ENCODE assay signal across 12 cellular contexts in the genomic region with DNA sequence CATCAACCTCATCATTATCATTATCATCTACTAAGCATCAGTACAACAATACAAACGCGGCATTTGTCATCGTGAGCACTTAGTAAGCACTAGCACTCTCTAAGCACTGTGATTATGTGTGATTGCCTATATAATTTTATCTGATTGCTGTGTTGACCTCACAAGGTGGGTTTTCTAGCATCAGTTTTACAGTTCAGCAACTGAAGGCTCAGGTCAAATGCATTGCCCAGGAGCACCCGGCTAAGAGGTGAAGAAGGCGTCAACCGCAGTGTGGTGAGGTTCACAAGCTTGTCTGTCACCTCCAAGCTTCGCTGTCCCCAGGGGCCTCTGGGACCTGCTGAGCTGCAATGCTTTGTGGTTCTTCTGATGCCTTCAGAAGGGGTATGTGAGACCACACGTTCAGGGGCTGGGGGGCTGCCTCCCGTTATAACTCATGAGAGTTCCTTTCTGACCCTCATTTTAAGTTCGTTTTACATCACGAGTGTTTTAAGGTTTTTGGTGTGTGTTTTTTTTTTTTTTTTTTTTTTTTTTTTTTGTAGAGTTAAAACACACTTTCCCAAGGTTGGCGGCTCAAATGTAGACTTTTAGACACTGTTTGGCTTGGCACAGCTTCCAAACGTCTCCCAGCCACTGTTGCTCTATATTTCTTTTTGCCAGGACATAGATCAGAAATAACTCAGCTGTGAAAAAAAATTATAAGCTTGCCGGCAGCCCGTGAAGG. TPM values are rescaled to one million over a fixed set of nuclear protein-coding genes. Genes with fewer than 3 reads are reported as not detected.
DNase-seq lines count a peak whose midpoint lies in the region; ATAC-seq and TF ChIP-seq lines count a peak whose summit lies in the region.
"Had no signal": no experiment of that assay in that cellular context is flagged by ENCODE, and none has a peak within 500 bp of the region (broad histone marks: within the 10 kb centered on the region; RNA-seq: fewer than 3 reads in every experiment).

No MANE protein-coding gene starts in this region.

- H2AFZ ChIP-seq in osteoblast (ENCODE audit: low read length): no peak overlapping the region
- no peak overlapping the region for H2AFZ ChIP-seq in SK-N-SH (ENCODE audit: low read depth)

- H3K27me3 Mint-ChIP-seq in activated T-helper 1 cell treated with anti-CD3 and anti-CD28 coated beads, Interleukin-12 subunit alpha, Interleukin-12 subunit beta, Interleukin-2, Interleukin-4 antibody, amounts not matched to agents 30 ng/mL and 10 ng/mL and 1 ng/mL, durations not matched to agents 14 hours and 24 hours and 36 hours (ENCODE audit: insufficient read depth): peaks cover 40% of the 10 kb centered on the region

- no peaks in the 10 kb centered on the region for H4K20me1 ChIP-seq in osteoblast (ENCODE audit: insufficient read depth, low read length)
- H4K20me1 ChIP-seq in SK-N-SH (ENCODE audit: insufficient read depth): no peaks in the 10 kb centered on the region

- in situ Hi-C loops in KBM-7 (cut with MboI; ENCODE audit: low pct_unique_long_range_greater_than_20kb, low sequenced_read_pairs): no loop called here

- peaks cover 2% of the 10 kb centered on the region for H3K9me3 ChIP-seq in osteoblast (ENCODE audit: low read depth, low read length)
- no peaks in the 10 kb centered on the region for H3K9me3 ChIP-seq in SK-N-SH
- H3K9me3 ChIP-seq: prostate gland had no signal

- peaks cover 17% of the 10 kb centered on the region for H3K4me1 Mint-ChIP-seq in activated T-helper 1 cell treated with anti-CD3 and anti-CD28 coated beads, Interleukin-12 subunit alpha, Interleukin-12 subunit beta, Interleukin-2, Interleukin-4 antibody, amounts not matched to agents 30 ng/mL and 10 ng/mL and 1 ng/mL, durations not matched to agents 14 hours and 24 hours and 36 hours (ENCODE audit: low read depth)

- no peaks in the 10 kb centered on the region for H3K9me2 ChIP-seq in SK-N-SH

- no peaks in the 10 kb centered on the region for H3K9me3 Mint-ChIP-seq in activated T-helper 1 cell treated with anti-CD3 and anti-CD28 coated beads, Interleukin-12 subunit alpha, Interleukin-12 subunit beta, Interleukin-2, Interleukin-4 antibody, amounts not matched to agents 30 ng/mL and 10 ng/mL and 1 ng/mL, durations not matched to agents 14 hours and 24 hours and 36 hours

- CTCF ChIA-PET in SK-N-SH (lab: Yijun Ruan, JAX): no interaction called here

- ATAC-seq in GM18498 (IDR thresholded peaks at IDR 0.05; ENCODE audit: unreplicated experiment) (peak; percentile 62), HG02759 (IDR thresholded peaks at IDR 0.05; ENCODE audit: unreplicated experiment) (peak; percentile 70)

- H3K4me3 ChIP-seq in osteoblast (ENCODE audit: insufficient read depth, low read length): peak overlapping the region; percentile 8
- H3K4me3 ChIP-seq in SK-N-SH (ENCODE audit: low read depth in 2 of 2, low read length in 1 of 2): no peak overlapping the region
- H3K4me3 ChIP-seq: prostate gland had no signal

- no peak for TF ChIP-seq RAD21 in SK-N-SH (IDR thresholded peaks at IDR 0.05; ENCODE audit: low read length)

- H3F3A ChIP-seq in SK-N-SH (replicated peaks; ENCODE audit: insufficient read depth): no peaks in the 10 kb centered on the region

- POLR2A ChIA-PET in SK-N-SH (lab: Yijun Ruan, JAX): no interaction called here

- H3K4me1 ChIP-seq in osteoblast (ENCODE audit: insufficient read depth, low read length): peaks cover 27% of the 10 kb centered on the region
- no peaks in the 10 kb centered on the region for H3K4me1 ChIP-seq in SK-N-SH (ENCODE audit: control insufficient read depth in 1 of 2, insufficient read depth in 2 of 2, low read depth in 1 of 2, low read length in 1 of 2)
- H3K4me1 ChIP-seq: prostate gland had no signal

- peak overlapping the region; percentile 81 for H3K27ac ChIP-seq in osteoblast (ENCODE audit: low read depth, low read length)
- no peak overlapping the region for H3K27ac ChIP-seq in SK-N-SH (ENCODE audit: low read depth in 2 of 2, low read length in 1 of 2)
- H3K27ac ChIP-seq: prostate gland had no signal

- WGBS in SK-N-SH (ENCODE audit: low lambda C conversion rate): 55% methylated on average over 11 of the region's 15 CpGs

- TF ChIP-seq CTCF in osteoblast (IDR thresholded peaks at IDR 0.05; ENCODE audit: extremely low read depth, low read depth, low read length) (no peak), SK-N-SH (IDR thresholded peaks at IDR 0.05) (no peak)

- peak; percentile 11 for DNase-seq in activated T-helper 1 cell treated with anti-CD3 and anti-CD28 coated beads, Interleukin-12 subunit alpha, Interleukin-12 subunit beta, Interleukin-2, Interleukin-4 antibody, amounts not matched to agents 30 ng/mL and 10 ng/mL and 1 ng/mL, durations not matched to agents 14 hours and 24 hours and 36 hours (ENCODE audit: low spot score)
- no peak for DNase-seq in osteoblast (ENCODE audit: insufficient read length, low spot score, missing footprints)
- no peak for DNase-seq in epidermal melanocyte (ENCODE audit: insufficient read length, low spot score)
- no peak for DNase-seq in KBM-7
- DNase-seq in globus pallidus (ENCODE audit: low spot score): no peak
- DNase-seq in SK-N-SH: no peak
- DNase-seq: glutamatergic neuron, Karpas-422, SHP77 treated with DMSO at 0.1 percent for 48 hours had no signal

- peaks cover 3% of the 10 kb centered on the region for H3K27me3 ChIP-seq in osteoblast (ENCODE audit: insufficient read depth, low read length)
- H3K27me3 ChIP-seq in SK-N-SH (ENCODE audit: insufficient read depth): no peaks in the 10 kb centered on the region

- H3K9ac ChIP-seq in SK-N-SH: no peak overlapping the region

- no peaks in the 10 kb centered on the region for H3K36me3 Mint-ChIP-seq in activated T-helper 1 cell treated with anti-CD3 and anti-CD28 coated beads, Interleukin-12 subunit alpha, Interleukin-12 subunit beta, Interleukin-2, Interleukin-4 antibody, amounts not matched to agents 30 ng/mL and 10 ng/mL and 1 ng/mL, durations not matched to agents 14 hours and 24 hours and 36 hours (ENCODE audit: low read depth)

- H3K79me2 ChIP-seq in osteoblast (ENCODE audit: insufficient read depth, low read length) (no peaks in the 10 kb centered on the region), SK-N-SH (ENCODE audit: insufficient read depth) (no peaks in the 10 kb centered on the region)

- H3K4me2 ChIP-seq in osteoblast (ENCODE audit: insufficient read depth, low read length) (peak overlapping the region; percentile 34), SK-N-SH (no peak overlapping the region)

- intact Hi-C loops in activated T-helper 1 cell treated with anti-CD3 and anti-CD28 coated beads, Interleukin-12 subunit alpha, Interleukin-12 subunit beta, Interleukin-2, Interleukin-4 antibody, amounts not matched to agents 30 ng/mL and 10 ng/mL and 1 ng/mL, durations not matched to agents 14 hours and 24 hours and 36 hours (cut with micrococcal nuclease): no loop called here

- H3K36me3 ChIP-seq in osteoblast (ENCODE audit: insufficient read depth, low read length) (no peaks in the 10 kb centered on the region), SK-N-SH (replicated peaks in 1 of 2; ENCODE audit: control insufficient read depth in 1 of 2, insufficient read depth in 2 of 2, low read length in 1 of 2) (no peaks in the 10 kb centered on the region)
- H3K36me3 ChIP-seq: prostate gland had no signal

- no peak for TF ChIP-seq EP300 in SK-N-SH (IDR thresholded peaks at IDR 0.05; ENCODE audit: borderline replicate concordance in 1 of 2, low read depth in 1 of 2, low read length in 1 of 2)

- H3K27ac Mint-ChIP-seq in activated T-helper 1 cell treated with anti-CD3 and anti-CD28 coated beads, Interleukin-12 subunit alpha, Interleukin-12 subunit beta, Interleukin-2, Interleukin-4 antibody, amounts not matched to agents 30 ng/mL and 10 ng/mL and 1 ng/mL, durations not matched to agents 14 hours and 24 hours and 36 hours: no peak overlapping the region

- no peak overlapping the region for H3K4me3 Mint-ChIP-seq in activated T-helper 1 cell treated with anti-CD3 and anti-CD28 coated beads, Interleukin-12 subunit alpha, Interleukin-12 subunit beta, Interleukin-2, Interleukin-4 antibody, amounts not matched to agents 30 ng/mL and 10 ng/mL and 1 ng/mL, durations not matched to agents 14 hours and 24 hours and 36 hours

TF ChIP-seq in SK-N-SH, 30 proteins besides CTCF, POLR2A, EP300 and RAD21 (continues in another document):
- TF ChIP-seq FOSL2 (IDR thresholded peaks at IDR 0.05; ENCODE audit: borderline replicate concordance, low read depth) (no peak), TCF12 (IDR thresholded peaks at IDR 0.05) (no peak), NFIC (IDR thresholded peaks at IDR 0.05; ENCODE audit: borderline replicate concordance) (no peak)
- TF ChIP-seq, protein P1, sequence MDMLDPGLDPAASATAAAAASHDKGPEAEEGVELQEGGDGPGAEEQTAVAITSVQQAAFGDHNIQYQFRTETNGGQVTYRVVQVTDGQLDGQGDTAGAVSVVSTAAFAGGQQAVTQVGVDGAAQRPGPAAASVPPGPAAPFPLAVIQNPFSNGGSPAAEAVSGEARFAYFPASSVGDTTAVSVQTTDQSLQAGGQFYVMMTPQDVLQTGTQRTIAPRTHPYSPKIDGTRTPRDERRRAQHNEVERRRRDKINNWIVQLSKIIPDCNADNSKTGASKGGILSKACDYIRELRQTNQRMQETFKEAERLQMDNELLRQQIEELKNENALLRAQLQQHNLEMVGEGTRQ (IDR thresholded peaks at IDR 0.05; ENCODE audit: borderline replicate concordance, low read depth, low read length): no peak

RNA-seq across cellular contexts. Expression of a gene that starts 33.8 kb away (rescaled TPM):
- total RNA-seq in activated T-helper 1 cell treated with anti-CD3 and anti-CD28 coated beads, Interleukin-12 subunit alpha, Interleukin-12 subunit beta, Interleukin-2, Interleukin-4 antibody, amounts not matched to agents 30 ng/mL and 10 ng/mL and 1 ng/mL, durations not matched to agents 14 hours and 24 hours and 36 hours: not detected in 2 replicates
- total RNA-seq in osteoblast: 2.1 and 2.2 TPM in 2 replicates
- 0.06 and 0.56 TPM in 2 replicates for polyA plus RNA-seq in SK-N-SH (2012; rRNA removed)
- polyA plus RNA-seq in SK-N-SH (2012; cell fraction: cytosol; rRNA removed): 0.15 and 0.22 TPM in 2 replicates
- 0.24 and 0.47 TPM in 2 replicates for polyA plus RNA-seq in SK-N-SH (2012; cell fraction: nucleus; rRNA removed)

RNA-seq across cellular contexts. Expression of a gene that starts 34.9 kb away (rescaled TPM):
- not detected in 2 replicates for total RNA-seq in activated T-helper 1 cell treated with anti-CD3 and anti-CD28 coated beads, Interleukin-12 subunit alpha, Interleukin-12 subunit beta, Interleukin-2, Interleukin-4 antibody, amounts not matched to agents 30 ng/mL and 10 ng/mL and 1 ng/mL, durations not matched to agents 14 hours and 24 hours and 36 hours
- not detected in 2 replicates for total RNA-seq in osteoblast
- polyA plus RNA-seq in SK-N-SH (2012; rRNA removed): 0.03 and 0.05 TPM in 2 replicates
- polyA plus RNA-seq in SK-N-SH (2012; cell fraction: cytosol; rRNA removed): 0.01 TPM in 1 of 2 replicates, not detected in the other
- polyA plus RNA-seq in SK-N-SH (2012; cell fraction: nucleus; rRNA removed): 0.06 and 0.07 TPM in 2 replicates
